20 cellular contexts compared by ENCODE assay signal in the genomic region with DNA sequence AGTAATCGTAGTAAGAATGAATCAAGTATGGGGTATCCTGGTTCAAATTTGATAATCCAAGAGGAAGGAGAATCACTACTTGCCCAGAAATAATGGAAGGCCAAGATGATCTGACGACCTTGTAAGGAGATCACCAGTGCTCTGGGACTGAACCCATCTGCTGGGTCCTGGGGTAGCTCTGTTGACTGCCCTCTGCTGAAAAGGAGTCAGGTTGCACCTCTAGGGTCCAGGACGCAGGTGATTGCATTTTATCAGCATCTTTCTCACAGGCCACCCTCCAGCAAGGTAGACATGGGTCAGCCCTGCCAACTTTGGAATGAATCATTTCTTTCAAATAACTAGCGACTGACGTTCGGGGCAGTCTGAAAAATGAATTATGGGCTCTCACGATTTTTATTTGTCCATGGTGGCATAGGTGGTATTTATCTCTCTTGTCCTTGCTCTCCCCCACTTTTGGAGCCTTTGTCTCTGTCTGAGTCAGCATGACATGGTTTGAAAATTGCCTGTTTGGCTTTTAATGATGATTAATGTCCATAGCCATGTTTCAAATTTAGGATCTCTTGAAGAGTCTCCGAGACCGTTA.
DNase-seq lines count a peak whose midpoint lies in the region; ATAC-seq, FAIRE-seq and TF ChIP-seq lines count a peak whose summit lies in the region.
"Had no signal": no experiment of that assay in that cellular context is flagged by ENCODE, and none has a peak within 500 bp of the region (broad histone marks: within the 10 kb centered on the region; RNA-seq: fewer than 3 reads in every experiment).

No MANE protein-coding gene starts in this region.

- H3K9me3 ChIP-seq in HepG2 (ENCODE audit: low read length) (no peaks in the 10 kb centered on the region), right lobe of liver (no peaks in the 10 kb centered on the region), body of pancreas (no peaks in the 10 kb centered on the region)
- no peaks in the 10 kb centered on the region for H3K9me3 ChIP-seq in CD8-positive, alpha-beta memory T cell (ENCODE audit: low read length)
- H3K9me3 ChIP-seq: neutrophil, upper lobe of right lung had no signal

- no peak for TF ChIP-seq RAD21 in HepG2 (CRISPR knock-in tag; IDR thresholded peaks at IDR 0.05)

- H3K79me2 ChIP-seq in HepG2 (ENCODE audit: insufficient read depth, low read length): peaks cover 35% of the 10 kb centered on the region

- H3K4me1 Mint-ChIP-seq in CD8-positive, alpha-beta memory T cell: peaks cover 40 to 68% (median 64%) of the 10 kb centered on the region in 3 donors

- no TSS peak for BruUV-seq in HepG2 (replicated peaks; lab: Mats Ljungman, UMichigan)

- no peaks in the 10 kb centered on the region for H3K9me3 Mint-ChIP-seq in CD8-positive, alpha-beta memory T cell
- H3K9me3 Mint-ChIP-seq: activated naive CD4-positive, alpha-beta T cell treated with anti-CD3 and anti-CD28 coated beads, Interleukin-2, amount 10 ng/mL, durations not matched to agents 7 days and 5 days had no signal

- intact Hi-C loops in HepG2 (cut with micrococcal nuclease; ENCODE audit: unreplicated experiment) (no loop called here), right lobe of liver (cut with DNase I) (no loop called here), body of pancreas (cut with DNase I) (no loop called here)

- peaks cover 51% of the 10 kb centered on the region for H3K4me1 ChIP-seq in HepG2 (ENCODE audit: insufficient read depth, low read length)
- H3K4me1 ChIP-seq in right lobe of liver: peaks cover 0 to 6% (median 0%) of the 10 kb centered on the region in 4 donors
- peaks cover 2% of the 10 kb centered on the region for H3K4me1 ChIP-seq in body of pancreas
- no peaks in the 10 kb centered on the region for H3K4me1 ChIP-seq in CD8-positive, alpha-beta memory T cell (ENCODE audit: insufficient read depth, low read length)

- no peak overlapping the region for H2AFZ ChIP-seq in HepG2 (ENCODE audit: low read length)

- H3K4me3 Mint-ChIP-seq in CD8-positive, alpha-beta memory T cell: no peak overlapping the region
- H3K4me3 Mint-ChIP-seq: activated naive CD4-positive, alpha-beta T cell treated with anti-CD3 and anti-CD28 coated beads, Interleukin-2, amount 10 ng/mL, durations not matched to agents 7 days and 5 days; stimulated activated naive CD8-positive, alpha-beta T cell treated with anti-CD3 and anti-CD28 coated beads, Interleukin-15, amount 100 ng/mL, for 72 hours had no signal

- TF ChIP-seq POLR2A in HepG2 (IDR thresholded peaks at IDR 0.05; ENCODE audit: insufficient read depth in 1 of 2, low read depth in 2 of 2, low read length in 2 of 2) (no peak), right lobe of liver (IDR thresholded peaks at IDR 0.05) (no peak), body of pancreas (IDR thresholded peaks at IDR 0.05) (no peak)

- no peaks in the 10 kb centered on the region for H3K27me3 ChIP-seq in HepG2 (ENCODE audit: control insufficient read depth in 1 of 2, insufficient read depth in 2 of 2, low read length in 2 of 2)
- H3K27me3 ChIP-seq in right lobe of liver: no peaks in the 10 kb centered on the region
- H3K27me3 ChIP-seq in body of pancreas: no peaks in the 10 kb centered on the region
- H3K27me3 ChIP-seq in CD8-positive, alpha-beta memory T cell (ENCODE audit: insufficient read depth, low read length, poor library complexity, severe bottlenecking): no peaks in the 10 kb centered on the region
- H3K27me3 ChIP-seq: neutrophil, upper lobe of right lung had no signal

- no peaks in the 10 kb centered on the region for H3K27me3 Mint-ChIP-seq in CD8-positive, alpha-beta memory T cell
- H3K27me3 Mint-ChIP-seq: activated naive CD4-positive, alpha-beta T cell treated with anti-CD3 and anti-CD28 coated beads, Interleukin-2, amount 10 ng/mL, durations not matched to agents 7 days and 5 days; stimulated activated naive CD8-positive, alpha-beta T cell treated with anti-CD3 and anti-CD28 coated beads, Interleukin-15, amount 100 ng/mL, for 72 hours had no signal

- WGBS in HepG2 (ENCODE audit: low lambda C conversion rate): 97% methylated on average over 9 of the region's 9 CpGs
- 94% methylated on average over 6 of the region's 9 CpGs for WGBS in right lobe of liver (ENCODE audit: insufficient coverage, low coverage, low lambda C conversion rate, missing lambda C conversion rate)
- 66 to 85% methylated on average over 9 of the region's 9 CpGs for WGBS in body of pancreas, 2 donors

- H4K20me1 ChIP-seq in HepG2 (ENCODE audit: insufficient read depth, low read length): no peaks in the 10 kb centered on the region

- DNase-seq in HepG2 (ENCODE audit: low spot score): no peak
- DNase-seq in right lobe of liver: no peak
- DNase-seq in NCI-H226: peak; percentile 42
- DNase-seq in body of pancreas: no peak
- DNase-seq in CD8-positive, alpha-beta memory T cell: no peak
- DNase-seq in NCI-H2171 treated with DMSO at 0.1 percent for 48 hours (lab: John Stamatoyannopoulos, UW): no peak
- DNase-seq in stimulated activated naive CD4-positive, alpha-beta T cell treated with Interleukin-2 at 50 U/mL for 16 hours (lab: John Stamatoyannopoulos, UW): no peak
- DNase-seq: activated naive CD4-positive, alpha-beta T cell treated with anti-CD3 and anti-CD28 coated beads, Interleukin-2, amount 10 ng/mL, durations not matched to agents 7 days and 5 days; midbrain; NCI-H1930; NCI-H526 treated with DMSO at 0.1 percent for 48 hours; right cardiac atrium; stimulated activated naive CD8-positive, alpha-beta T cell treated with anti-CD3 and anti-CD28 coated beads, Interleukin-15, amount 100 ng/mL, for 72 hours; upper lobe of right lung had no signal

- H3K36me3 ChIP-seq in HepG2 (replicated peaks in 1 of 2; ENCODE audit: control insufficient read depth in 1 of 2, insufficient read depth in 2 of 2, low read length in 2 of 2) (peaks cover 7 to 21% of the 10 kb centered on the region in 2 experiments; a peak in 4 of 5 replicates), right lobe of liver (no peaks in the 10 kb centered on the region), body of pancreas (replicated peaks in 1 of 2; ENCODE audit: insufficient read depth in 1 of 2, low read depth in 2 of 2) (no peaks in the 10 kb centered on the region)
- H3K36me3 ChIP-seq in CD8-positive, alpha-beta memory T cell (ENCODE audit: insufficient read depth, low read length): no peaks in the 10 kb centered on the region
- H3K36me3 ChIP-seq: neutrophil, upper lobe of right lung had no signal

- peak; percentile 31 for TF ChIP-seq CTCF in HepG2 (CRISPR knock-in tag; IDR thresholded peaks at IDR 0.05)
- TF ChIP-seq CTCF in right lobe of liver (IDR thresholded peaks at IDR 0.05): no peak
- TF ChIP-seq CTCF in body of pancreas (IDR thresholded peaks at IDR 0.05): no peak

- FAIRE-seq in HepG2 (lab: Jason Lieb, UNC): no peak
- FAIRE-seq: astrocyte, colon, GM12891, RCC 7860 had no signal

- H3K27ac ChIP-seq in HepG2 (ENCODE audit: extremely low read length, insufficient read depth, low read length) (no peak overlapping the region), right lobe of liver (no peak overlapping the region), body of pancreas (peak overlapping the region in 1 of 4 donors; percentile 26)
- H3K27ac ChIP-seq in CD8-positive, alpha-beta memory T cell (ENCODE audit: low read depth, low read length): no peak overlapping the region
- H3K27ac ChIP-seq: neutrophil, upper lobe of right lung had no signal

- peak overlapping the region in 1 of 8 donors; percentile 2 for H3K27ac Mint-ChIP-seq in CD8-positive, alpha-beta memory T cell
- H3K27ac Mint-ChIP-seq: activated naive CD4-positive, alpha-beta T cell treated with anti-CD3 and anti-CD28 coated beads, Interleukin-2, amount 10 ng/mL, durations not matched to agents 7 days and 5 days; stimulated activated naive CD8-positive, alpha-beta T cell treated with anti-CD3 and anti-CD28 coated beads, Interleukin-15, amount 100 ng/mL, for 72 hours had no signal

- H3K4me3 ChIP-seq in HepG2 (replicated peaks in 1 of 3; ENCODE audit: insufficient read depth in 1 of 3, low read depth in 2 of 3, low read length in 3 of 3) (no peak overlapping the region), right lobe of liver (no peak overlapping the region), body of pancreas (no peak overlapping the region)
- H3K4me3 ChIP-seq in CD8-positive, alpha-beta memory T cell (ENCODE audit: low read length): no peak overlapping the region
- H3K4me3 ChIP-seq: upper lobe of right lung had no signal

- H3K36me3 Mint-ChIP-seq in CD8-positive, alpha-beta memory T cell: peaks cover 0 to 15% (median 7%) of the 10 kb centered on the region in 3 donors

- no peak overlapping the region for H3K4me2 ChIP-seq in HepG2 (ENCODE audit: low read depth, low read length)

- peak; percentile 32; the same call in 2 of the 3 replicates for ATAC-seq in HepG2
- ATAC-seq in right lobe of liver: no peak
- peak; percentile 27 for ATAC-seq in body of pancreas
- no peak for ATAC-seq in GM18867 (IDR thresholded peaks at IDR 0.05; ENCODE audit: unreplicated experiment)
- ATAC-seq: right cardiac atrium; stimulated activated naive CD8-positive, alpha-beta T cell treated with anti-CD3 and anti-CD28 coated beads, Interleukin-15, amount 100 ng/mL, for 72 hours; upper lobe of right lung had no signal

- TF ChIP-seq EP300 in HepG2 (IDR thresholded peaks at IDR 0.05; ENCODE audit: low read depth in 2 of 2, low read length in 2 of 2): no peak
- no peak for TF ChIP-seq EP300 in HepG2 (CRISPR knock-in tag; IDR thresholded peaks at IDR 0.05; ENCODE audit: borderline replicate concordance)

- in situ Hi-C loops in HepG2 (cut with HindIII; ENCODE audit: extremely low pct_ligation_motif_present, low pct_unique_long_range_greater_than_20kb): no loop called here

- POLR2A ChIA-PET in HepG2 (lab: Yijun Ruan, JAX): interaction anchor here (1.2 kb wide), 1 partner anchor 12 kb away, joined by 3 read pairs; no protein-coding TSS in a partner anchor
- POLR2A ChIA-PET in CD8-positive, alpha-beta memory T cell (lab: Charles Lee): no interaction called here

- no peak overlapping the region for H3K9ac ChIP-seq in HepG2 (ENCODE audit: insufficient read depth, low read depth, low read length)

- CTCF ChIA-PET in HepG2 (lab: Yijun Ruan, JAX; ENCODE audit: low intra/inter-chr PET ratio, low total read pairs): no interaction called here
- CTCF ChIA-PET in CD8-positive, alpha-beta memory T cell (lab: Charles Lee): no interaction called here

TF ChIP-seq in HepG2, 621 proteins besides CTCF, POLR2A, EP300 and RAD21:
- TF ChIP-seq KAT8 (CRISPR knock-in tag; IDR thresholded peaks at IDR 0.05) (no peak), STAG1 (CRISPR knock-in tag; IDR thresholded peaks at IDR 0.05) (peak; percentile 34; the same call in 1 of the 2 replicates)

Comparison
In these comparisons a context has a peak if more than half of its experiments do, and no peak if none do; other contexts are left out.
1. ATAC-seq: peak in HepG2 (single experiment) and body of pancreas (single experiment); none in right lobe of liver (0 of 4) and GM18867 (single experiment).